Comparison of ENCODE assay signal across 24 cellular contexts in the genomic region with DNA sequence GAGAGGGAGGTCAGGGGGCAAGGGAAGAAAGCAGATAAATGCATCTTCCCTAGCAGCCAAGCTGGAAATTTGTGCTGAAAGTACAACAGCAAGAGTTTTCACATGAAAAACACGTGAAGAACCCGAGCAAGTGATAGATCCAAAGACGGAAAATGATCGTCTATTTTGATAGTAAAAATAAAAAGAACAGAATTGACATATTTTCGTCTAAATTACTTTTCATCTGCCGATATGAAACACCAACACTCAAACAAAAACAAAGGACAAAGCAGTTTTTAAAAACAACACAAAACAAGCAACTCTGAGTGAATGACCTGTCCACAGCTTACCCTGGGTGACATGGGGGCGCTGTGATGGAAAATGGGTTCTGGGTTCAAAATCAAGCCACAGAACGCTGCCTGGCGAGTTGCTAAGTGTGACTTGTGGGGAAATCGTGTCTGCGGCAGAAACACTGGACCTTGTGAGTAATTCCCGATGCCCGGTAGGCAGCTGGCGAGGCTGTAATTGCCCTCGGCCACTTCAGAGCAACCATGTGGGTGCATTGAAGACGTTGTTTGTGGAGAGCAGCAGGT. TPM values are rescaled to one million over a fixed set of nuclear protein-coding genes. Genes with fewer than 3 reads are reported as not detected.
DNase-seq lines count a peak whose midpoint lies in the region; ATAC-seq and TF ChIP-seq lines count a peak whose summit lies in the region.
"Had no signal": no experiment of that assay in that cellular context is flagged by ENCODE, and none has a peak within 500 bp of the region (broad histone marks: within the 10 kb centered on the region; RNA-seq: fewer than 3 reads in every experiment).

No MANE protein-coding gene starts in this region.

- ATAC-seq in T-helper 17 cell = no peak
- ATAC-seq in GM18520 (IDR thresholded peaks at IDR 0.05; ENCODE audit: unreplicated experiment) = no peak
- ATAC-seq: PC-3 had no signal

- H3K9me3 ChIP-seq in A673 (ENCODE audit: low read depth, low read length, poor library complexity, severe bottlenecking) = no peaks in the 10 kb centered on the region
- H3K9me3 ChIP-seq in T-helper 17 cell (ENCODE audit: control insufficient read depth, low read length, poor library complexity, severe bottlenecking) = peaks cover 6% of the 10 kb centered on the region
- no peaks in the 10 kb centered on the region for H3K9me3 ChIP-seq in iPS-18a (ENCODE audit: control insufficient read depth, low read depth, low read length)
- no peaks in the 10 kb centered on the region for H3K9me3 ChIP-seq in breast epithelium
- H3K9me3 ChIP-seq: upper lobe of left lung had no signal

- H3K4me3 ChIP-seq in A673 (ENCODE audit: low read depth, low read length, poor library complexity, severe bottlenecking) = peak overlapping the region; percentile 63
- peak overlapping the region; percentile 57 for H3K4me3 ChIP-seq in iPS-18a (ENCODE audit: low read length)
- H3K4me3 ChIP-seq in breast epithelium = no peak overlapping the region
- H3K4me3 ChIP-seq: BLaER1, ovary, SK-N-MC, skin epidermis, upper lobe of left lung had no signal

- BruUV-seq in A673 (replicated peaks; lab: Mats Ljungman, UMichigan) = no TSS peak

- H3K27me3 ChIP-seq in A673 (replicated peaks; ENCODE audit: insufficient read depth, low read depth, low read length, poor library complexity) = peaks cover 60% of the 10 kb centered on the region
- peaks cover 83% of the 10 kb centered on the region for H3K27me3 ChIP-seq in iPS-18a (ENCODE audit: control insufficient read depth, insufficient read depth, low read length)
- peaks cover 5 to 88% of the 10 kb centered on the region in 2 donors for H3K27me3 ChIP-seq in breast epithelium
- H3K27me3 ChIP-seq: ovary had no signal

- H3K4me1 Mint-ChIP-seq in T-helper 17 cell = peaks cover 3% of the 10 kb centered on the region

- peaks cover 18% of the 10 kb centered on the region for H3K4me1 ChIP-seq in A673 (ENCODE audit: insufficient read depth, low read length, poor library complexity, severe bottlenecking)
- peaks cover 31% of the 10 kb centered on the region for H3K4me1 ChIP-seq in iPS-18a (ENCODE audit: control insufficient read depth, low read depth, low read length)
- H3K4me1 ChIP-seq in breast epithelium = peaks cover 0 to 4% of the 10 kb centered on the region in 2 donors

- H3K4me3 Mint-ChIP-seq in T-helper 17 cell = no peak overlapping the region

- DNase-seq in DMS79 treated with DMSO at 0.1 percent for 48 hours (lab: John Stamatoyannopoulos, UW) (peak; percentile 38), DMS79 (lab: John Stamatoyannopoulos, UW) (no peak), A673 (ENCODE audit: low spot score) (no peak), T-helper 17 cell (no peak), breast epithelium (ENCODE audit: low spot score in 2 of 2) (no peak)
- DNase-seq in stimulated activated CD4-positive, alpha-beta T cell treated with anti-CD3 and anti-CD28 coated beads, Interleukin-4, amount 100 ng/mL, for 4 hours = no peak
- DNase-seq: activated effector memory CD4-positive, alpha-beta T cell treated with anti-CD3 and anti-CD28 coated beads, Interleukin-2, amount 50 U/mL, for 16 hours; DMS153; Kasumi-1; kidney; NCI-H1436 treated with DMSO at 0.1 percent for 48 hours; ovary; PC-3 had no signal

- POLR2A ChIA-PET in A673 (lab: Charles Lee; ENCODE audit: low non-redundant PET) = interaction anchor here (0.6 kb wide), 1 partner anchor 17 kb away, joined by 14 read pairs; no protein-coding TSS in a partner anchor

- H3K36me3 ChIP-seq in A673 (ENCODE audit: insufficient read depth, low read length, poor library complexity, severe bottlenecking) = peaks cover 20% of the 10 kb centered on the region
- H3K36me3 ChIP-seq in iPS-18a (ENCODE audit: control insufficient read depth, low read depth, low read length) = no peaks in the 10 kb centered on the region
- H3K36me3 ChIP-seq in breast epithelium = no peaks in the 10 kb centered on the region
- H3K36me3 ChIP-seq: BLaER1, ovary, upper lobe of left lung had no signal

- intact Hi-C loops in A673 (cut with micrococcal nuclease; ENCODE audit: unreplicated experiment) = no loop called here
- intact Hi-C loops in breast epithelium (cut with DNase I; ENCODE audit: low total_unique reads) = no loop called here

- 0 out of 2 replicates have a peak, but pooled peaks have one; percentile 17 for TF ChIP-seq CTCF in A673 (conservative IDR thresholded peaks at IDR 0.05; ENCODE audit: low read depth, low read length)
- no peak for TF ChIP-seq CTCF in breast epithelium (IDR thresholded peaks at IDR 0.05)

- peaks cover 2% of the 10 kb centered on the region for H3K36me3 Mint-ChIP-seq in T-helper 17 cell (ENCODE audit: low read depth)

- no peak for TF ChIP-seq POLR2A in breast epithelium (IDR thresholded peaks at IDR 0.05)

- peak overlapping the region; percentile 51 for H3K27ac Mint-ChIP-seq in T-helper 17 cell

- H3K27ac ChIP-seq in A673 (ENCODE audit: low read depth, low read length, poor library complexity, severe bottlenecking) (peak overlapping the region; percentile 93), iPS-18a (ENCODE audit: low read length) (no peak overlapping the region), breast epithelium (no peak overlapping the region)
- H3K27ac ChIP-seq: 22Rv1, BLaER1, coronary artery, ovary, SK-N-MC, upper lobe of left lung had no signal

- H3K27me3 Mint-ChIP-seq in T-helper 17 cell = peaks cover 64% of the 10 kb centered on the region

- no peak overlapping the region for H3K9ac ChIP-seq in iPS-18a (ENCODE audit: low read length)
- H3K9ac ChIP-seq: BLaER1 had no signal

- CTCF ChIA-PET in A673 (lab: Charles Lee) = no interaction called here

RNA-seq across cellular contexts. Expression of a gene that starts 7.3 kb away (rescaled TPM):
- total RNA-seq in A673 (2021) = 47.7 and 56.6 TPM in 2 replicates
- total RNA-seq in T-helper 17 cell = not detected
- not detected for total RNA-seq in breast epithelium
- total RNA-seq: activated CD8-positive, alpha-beta memory T cell treated with anti-CD3 and anti-CD28 coated beads for 36 hours; glomerular endothelial cell; kidney; NCI-H460; ovary; PC-3; upper lobe of left lung had no signal

Comparison
In these comparisons a context has a peak if more than half of its experiments do, and no peak if none do; other contexts are left out.
1. H3K4me3 ChIP-seq: peak in A673 (single experiment) and iPS-18a (single experiment); none in breast epithelium (0 of 3).
2. RNA of a gene that starts 7.3 kb away (total RNA-seq): 47.7 to 56.6 TPM in A673; not detected in T-helper 17 cell and not detected in breast epithelium; every median in the first group is over 10 times any median in the second.